ENCODE assay signal across 8 cellular contexts in the genomic region with DNA sequence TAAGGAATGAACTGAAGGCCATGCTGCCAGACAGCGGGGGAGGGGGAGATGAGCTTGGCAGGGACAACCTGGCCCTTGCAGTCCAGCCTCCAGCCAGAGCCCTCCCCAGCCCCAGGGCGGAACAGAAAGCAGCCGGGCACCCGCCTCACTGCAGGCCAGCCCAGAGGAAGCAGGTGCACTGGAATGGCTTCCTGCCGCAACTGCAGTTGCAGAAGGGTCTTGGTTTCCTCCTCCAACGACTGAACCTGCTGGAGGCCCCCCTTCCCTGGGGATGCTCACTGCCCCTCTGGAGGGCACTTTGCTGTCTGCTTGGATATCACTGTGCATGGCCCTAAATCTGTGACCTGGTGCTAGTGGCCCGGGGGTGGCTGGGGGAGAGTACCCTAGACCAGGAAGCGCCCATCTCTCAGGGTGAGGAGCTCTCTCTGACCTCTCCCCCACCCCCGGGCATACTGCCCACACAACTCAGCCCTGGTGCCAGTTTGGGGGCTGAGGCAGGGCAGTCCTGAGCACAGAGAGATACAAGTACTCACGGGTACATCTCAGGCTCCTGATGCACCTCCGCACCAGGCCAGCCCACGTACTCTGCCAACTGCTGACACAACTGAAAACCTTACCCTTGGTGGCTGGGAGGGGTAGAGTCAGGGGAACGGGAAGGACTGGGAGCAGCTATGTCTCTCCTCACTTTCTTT. TPM values are rescaled to one million over a fixed set of nuclear protein-coding genes. Genes with fewer than 3 reads are reported as not detected.
DNase-seq lines count a peak whose midpoint lies in the region; ATAC-seq and TF ChIP-seq lines count a peak whose summit lies in the region.

No MANE protein-coding gene starts in this region.

- peak overlapping the region; percentile 69 for H3K27ac ChIP-seq in muscle layer of duodenum (ENCODE audit: low read length)

- TF ChIP-seq POLR2A in GM18951 (IDR thresholded peaks at IDR 0.05; ENCODE audit: extremely low read depth, insufficient read depth, insufficient read length) = peak; percentile 43

- TF ChIP-seq CTCF in GM10266 (IDR thresholded peaks at IDR 0.05; ENCODE audit: control insufficient read depth, insufficient read depth, low read depth, missing control alignments) = no peak

- DNase-seq in NCI-H2196 treated with DMSO at 0.1 percent for 48 hours (lab: John Stamatoyannopoulos, UW; ENCODE audit: unreplicated experiment) (peak; percentile 10), H4 (ENCODE audit: low spot score) (no peak), GM10266 (ENCODE audit: extremely low spot score) (no peak)
- peak; percentile 23 for DNase-seq in central memory CD4-positive, alpha-beta T cell

- in situ Hi-C loops in GM18951 (cut with MboI; ENCODE audit: low sequenced_read_pairs, unreplicated experiment) = no loop called here

- H3K4me1 ChIP-seq in muscle layer of duodenum (ENCODE audit: control insufficient read depth in 1 of 2, insufficient read depth in 2 of 2, low read length in 2 of 2) = peaks cover 0 to 39% of the 10 kb centered on the region in 2 donors

- peaks cover 0 to 5% of the 10 kb centered on the region in 2 donors for H3K36me3 ChIP-seq in muscle layer of duodenum (ENCODE audit: control insufficient read depth in 1 of 2, insufficient read depth in 2 of 2, low read length in 2 of 2)

- H3K27me3 ChIP-seq in muscle layer of duodenum (ENCODE audit: low read depth, low read length) = no peaks in the 10 kb centered on the region

- ATAC-seq in GM21528 (IDR thresholded peaks at IDR 0.05; ENCODE audit: low FRiP score, unreplicated experiment) (no peak), HG02981 (IDR thresholded peaks at IDR 0.05; ENCODE audit: unreplicated experiment) (no peak)

- no peaks in the 10 kb centered on the region for H3K9me3 ChIP-seq in muscle layer of duodenum (ENCODE audit: control insufficient read depth in 1 of 2, low read length in 2 of 2)

- peak overlapping the region; percentile 47 to 68 for H3K4me3 ChIP-seq in muscle layer of duodenum (ENCODE audit: low read depth in 1 of 2, low read length in 2 of 2)

RNA-seq across cellular contexts. Expression of a gene that starts 41.1 kb away (rescaled TPM):
- total RNA-seq in H4 (2014; rRNA removed; shearing (Covaris generic)) = 8.4 and 10.1 TPM in 2 replicates

Comparison
In these comparisons a context has a peak if more than half of its experiments do, and no peak if none do; other contexts are left out.
1. DNase-seq: peak in NCI-H2196 treated with DMSO at 0.1 percent for 48 hours (single experiment) and central memory CD4-positive, alpha-beta T cell (single experiment); none in H4 (single experiment) and GM10266 (single experiment).